ENCODE assay signal across 9 cellular contexts in genomic region chr21:43939443-43940328, GRCh38.
DNase-seq lines count a peak whose midpoint lies in the region; ATAC-seq and TF ChIP-seq lines count a peak whose summit lies in the region.
"Had no signal": no experiment of that assay in that cellular context is flagged by ENCODE, and none has a peak within 500 bp of the region (broad histone marks: within the 10 kb centered on the region; RNA-seq: fewer than 3 reads in every experiment).

No MANE protein-coding gene starts in this region.

- DNase-seq in CD14-positive monocyte (ENCODE audit: low spot score) (no peak), GM13976 (ENCODE audit: low spot score) (no peak), activated B cell treated with CpG ODN at 0.5 μM for 24 hours (no peak), mesothelial cell of epicardium (ENCODE audit: low spot score in 2 of 2, unreplicated experiment in 2 of 2) (no peak), NCI-H128 (lab: John Stamatoyannopoulos, UW; ENCODE audit: unreplicated experiment) (no peak)
- DNase-seq: NCI-H187 treated with DMSO at 0.1 percent for 48 hours had no signal

- in situ Hi-C loops in GM13976 (cut with MboI; ENCODE audit: low sequenced_read_pairs, unreplicated experiment): loop anchor here (10.0 kb wide), 1 partner anchor 125 kb away; no protein-coding TSS in a partner anchor

- H3K4me1 Mint-ChIP-seq in CD14-positive monocyte: peaks cover 22% of the 10 kb centered on the region
- H3K4me1 Mint-ChIP-seq in activated B cell treated with CpG ODN at 0.5 μM for 24 hours: peaks cover 22% of the 10 kb centered on the region
- H3K4me1 Mint-ChIP-seq in mesothelial cell of epicardium: peaks cover 11% of the 10 kb centered on the region

- CTCF ChIA-PET in activated B cell treated with CpG ODN at 0.5 μM for 24 hours (lab: Charles Lee): interaction anchor here (0.7 to 2.1 kb wide), 8 partner anchors 8 to 151 kb away, joined by 3 to 9 read pairs (median 4); partner anchors contain the start of gene RRP1

- intact Hi-C loops in CD14-positive monocyte (cut with micrococcal nuclease) (loop anchor here (5.0 to 10.0 kb wide), 2 partner anchors 125 to 127 kb away; no protein-coding TSS in a partner anchor), activated B cell treated with CpG ODN at 0.5 μM for 24 hours (cut with micrococcal nuclease) (loop anchor here (1.0 to 2.0 kb wide), 7 partner anchors 22 to 150 kb away; partner anchors contain the start of genes RRP1 and TRAPPC10)

- peaks cover 0 to 3% (median 0%) of the 10 kb centered on the region in 7 donors for H3K9me3 Mint-ChIP-seq in CD14-positive monocyte
- no peaks in the 10 kb centered on the region for H3K9me3 Mint-ChIP-seq in activated B cell treated with CpG ODN at 0.5 μM for 24 hours
- H3K9me3 Mint-ChIP-seq in mesothelial cell of epicardium: no peaks in the 10 kb centered on the region

- TF ChIP-seq CTCF in CD14-positive monocyte (IDR thresholded peaks at IDR 0.05) (peak; percentile 80), GM13976 (IDR thresholded peaks at IDR 0.05; ENCODE audit: borderline replicate concordance, control extremely low read depth, extremely low read depth, insufficient read depth, missing control alignments) (peak; percentile 21), activated B cell treated with CpG ODN at 0.5 μM for 24 hours (IDR thresholded peaks at IDR 0.05) (no peak), mesothelial cell of epicardium (IDR thresholded peaks at IDR 0.05; ENCODE audit: unreplicated experiment) (no peak)

- ATAC-seq in activated B cell treated with CpG ODN at 0.5 μM for 24 hours (ENCODE audit: low read depth) (no peak), GM21825 (IDR thresholded peaks at IDR 0.05; ENCODE audit: unreplicated experiment) (no peak), HG03135 (IDR thresholded peaks at IDR 0.05; ENCODE audit: unreplicated experiment) (no peak), GM21528 (IDR thresholded peaks at IDR 0.05; ENCODE audit: low FRiP score, unreplicated experiment) (no peak)

- H3K27me3 Mint-ChIP-seq in CD14-positive monocyte (ENCODE audit: low read depth in 3 of 3) (peaks cover 0 to 2% (median 0%) of the 10 kb centered on the region in 3 donors), activated B cell treated with CpG ODN at 0.5 μM for 24 hours (no peaks in the 10 kb centered on the region), mesothelial cell of epicardium (ENCODE audit: low read depth) (no peaks in the 10 kb centered on the region)

- H3K4me3 Mint-ChIP-seq in CD14-positive monocyte (no peak overlapping the region), activated B cell treated with CpG ODN at 0.5 μM for 24 hours (peak overlapping the region; percentile 92), mesothelial cell of epicardium (no peak overlapping the region)

- H3K36me3 Mint-ChIP-seq in CD14-positive monocyte (peaks cover 21 to 69% of the 10 kb centered on the region in 2 donors), activated B cell treated with CpG ODN at 0.5 μM for 24 hours (ENCODE audit: low read depth) (peaks cover 2% of the 10 kb centered on the region), mesothelial cell of epicardium (peaks cover 3% of the 10 kb centered on the region)

- POLR2A ChIA-PET in activated B cell treated with CpG ODN at 0.5 μM for 24 hours (lab: Charles Lee): no interaction called here

- H3K27ac Mint-ChIP-seq in CD14-positive monocyte (peak overlapping the region in 4 of 7 donors; percentile 8 to 81 (median 62)), activated B cell treated with CpG ODN at 0.5 μM for 24 hours (no peak overlapping the region), mesothelial cell of epicardium (peak overlapping the region; percentile 12)

Comparison
In these comparisons a context has a peak if more than half of its experiments do, and no peak if none do; other contexts are left out.
1. CTCF ChIP-seq: peak in CD14-positive monocyte (single experiment) and GM13976 (single experiment); none in activated B cell treated with CpG ODN at 0.5 μM for 24 hours (single experiment) and mesothelial cell of epicardium (single experiment).